ENCODE assay signal across 15 cellular contexts in genomic region chr22:49192180-49192856, GRCh38.
DNase-seq lines count a peak whose midpoint lies in the region; ATAC-seq, FAIRE-seq and TF ChIP-seq lines count a peak whose summit lies in the region.
"Had no signal": no experiment of that assay in that cellular context is flagged by ENCODE, and none has a peak within 500 bp of the region (broad histone marks: within the 10 kb centered on the region; RNA-seq: fewer than 3 reads in every experiment).

No MANE protein-coding gene starts in this region.

- H2BK15ac ChIP-seq in neuronal stem cell (ENCODE audit: low read length): no peak overlapping the region

- H3K27ac ChIP-seq in neuronal stem cell (replicated peaks; ENCODE audit: low read length) (no peak overlapping the region), small intestine (ENCODE audit: low read depth in 1 of 2, low read length in 1 of 2) (no peak overlapping the region)
- H3K27ac ChIP-seq: SK-N-MC had no signal

- DNase-seq in COLO668 (lab: John Stamatoyannopoulos, UW; ENCODE audit: unreplicated experiment): peak; percentile 27
- DNase-seq in NCI-H2171 treated with DMSO at 0.1 percent for 48 hours (lab: John Stamatoyannopoulos, UW): peak; percentile 91
- DNase-seq in chondrocyte (ENCODE audit: low spot score): peak; percentile 79
- DNase-seq in neuronal stem cell (ENCODE audit: low spot score): no peak
- DNase-seq in activated naive CD4-positive, alpha-beta T cell treated with anti-CD3 and anti-CD28 coated beads, Interleukin-2, amount 50 U/mL, for 72 hours (ENCODE audit: low spot score in 2 of 2): no peak
- no peak for DNase-seq in small intestine
- DNase-seq in activated T-helper 2 cell treated with anti-CD3 and anti-CD28 coated beads, Interferon-gamma antibody, Interleukin-2, Interleukin-4, amounts not matched to agents 10 μg/mL and 5 μg/mL and 100 μg/mL, durations not matched to agents 14 hours and 24 hours and 36 hours (ENCODE audit: low spot score): no peak
- DNase-seq: ACHN; BE2C; CD4-positive, alpha-beta memory T cell; NCI-H1048; NCI-H1694; NCI-H446 had no signal

- no peak overlapping the region for H3K9ac ChIP-seq in neuronal stem cell (ENCODE audit: low read depth, low read length, poor library complexity)

- H3K36me3 Mint-ChIP-seq in chondrocyte (ENCODE audit: low read depth): no peaks in the 10 kb centered on the region
- peaks cover 0 to 5% of the 10 kb centered on the region in 2 donors for H3K36me3 Mint-ChIP-seq in activated naive CD4-positive, alpha-beta T cell treated with anti-CD3 and anti-CD28 coated beads, Interleukin-2, amount 50 U/mL, for 72 hours
- H3K36me3 Mint-ChIP-seq in activated T-helper 2 cell treated with anti-CD3 and anti-CD28 coated beads, Interferon-gamma antibody, Interleukin-2, Interleukin-4, amounts not matched to agents 10 μg/mL and 5 μg/mL and 100 μg/mL, durations not matched to agents 14 hours and 24 hours and 36 hours (ENCODE audit: low read depth): no peaks in the 10 kb centered on the region
- H3K36me3 Mint-ChIP-seq: CD4-positive, alpha-beta memory T cell had no signal

- no peak for FAIRE-seq in small intestine (lab: Jason Lieb, UNC)
- FAIRE-seq: GM19239 had no signal

- intact Hi-C loops in activated T-helper 2 cell treated with anti-CD3 and anti-CD28 coated beads, Interferon-gamma antibody, Interleukin-2, Interleukin-4, amounts not matched to agents 10 μg/mL and 5 μg/mL and 100 μg/mL, durations not matched to agents 14 hours and 24 hours and 36 hours (cut with micrococcal nuclease): no loop called here

- no peak for TF ChIP-seq CTCF in chondrocyte (IDR thresholded peaks at IDR 0.05)

- H2AK5ac ChIP-seq in neuronal stem cell (ENCODE audit: low read depth, low read length): no peak overlapping the region

- H3K4me1 ChIP-seq in neuronal stem cell (ENCODE audit: control insufficient read depth in 2 of 2, insufficient read depth in 1 of 2, low read depth in 1 of 2, low read length in 2 of 2): peaks cover 0 to 4% of the 10 kb centered on the region in 2 donors
- H3K4me1 ChIP-seq in small intestine (ENCODE audit: control insufficient read depth in 2 of 2, insufficient read depth in 1 of 2, low read depth in 1 of 2, low read length in 1 of 2): no peaks in the 10 kb centered on the region
- H3K4me1 ChIP-seq: BE2C had no signal

- no peak overlapping the region for H2BK120ac ChIP-seq in neuronal stem cell (ENCODE audit: low read depth, low read length)

- H4K91ac ChIP-seq in neuronal stem cell (ENCODE audit: low read depth, low read length, poor library complexity): no peak overlapping the region

- no peak overlapping the region for H3K4ac ChIP-seq in neuronal stem cell (ENCODE audit: low read length)

- no peak overlapping the region for H3K23ac ChIP-seq in neuronal stem cell (ENCODE audit: low read depth, low read length, poor library complexity)

- no peak overlapping the region for H4K8ac ChIP-seq in neuronal stem cell (ENCODE audit: low read depth, low read length)

- H3K27me3 ChIP-seq in neuronal stem cell (ENCODE audit: control insufficient read depth in 3 of 3, insufficient read depth in 3 of 3, low read depth in 1 of 3, low read length in 3 of 3) (peaks cover 0 to 5% (median 0%) of the 10 kb centered on the region in 3 experiments), small intestine (ENCODE audit: control insufficient read depth in 2 of 2, insufficient read depth in 2 of 2, low read length in 2 of 2) (peaks cover 0 to 2% of the 10 kb centered on the region in 2 donors)
- H3K27me3 ChIP-seq: BE2C had no signal

- no peak overlapping the region for H3K14ac ChIP-seq in neuronal stem cell (ENCODE audit: low read length)

- H3K27me3 Mint-ChIP-seq in chondrocyte (ENCODE audit: low read depth): no peaks in the 10 kb centered on the region
- H3K27me3 Mint-ChIP-seq in activated T-helper 2 cell treated with anti-CD3 and anti-CD28 coated beads, Interferon-gamma antibody, Interleukin-2, Interleukin-4, amounts not matched to agents 10 μg/mL and 5 μg/mL and 100 μg/mL, durations not matched to agents 14 hours and 24 hours and 36 hours (ENCODE audit: low read depth): no peaks in the 10 kb centered on the region

- no peak for ATAC-seq in activated naive CD4-positive, alpha-beta T cell treated with anti-CD3 and anti-CD28 coated beads, Interleukin-2, amount 50 U/mL, for 72 hours

- H3K36me3 ChIP-seq in neuronal stem cell (replicated peaks in 1 of 2; ENCODE audit: control insufficient read depth in 2 of 2, insufficient read depth in 2 of 2, low read length in 2 of 2) (no peaks in the 10 kb centered on the region), small intestine (ENCODE audit: control insufficient read depth in 2 of 2, insufficient read depth in 2 of 2, low read length in 2 of 2) (no peaks in the 10 kb centered on the region)
- H3K36me3 ChIP-seq: BE2C had no signal

- peaks cover 4% of the 10 kb centered on the region for H3K79me1 ChIP-seq in neuronal stem cell (ENCODE audit: low read depth, low read length)

- H3K4me1 Mint-ChIP-seq in chondrocyte (ENCODE audit: low read depth): no peaks in the 10 kb centered on the region
- H3K4me1 Mint-ChIP-seq in activated T-helper 2 cell treated with anti-CD3 and anti-CD28 coated beads, Interferon-gamma antibody, Interleukin-2, Interleukin-4, amounts not matched to agents 10 μg/mL and 5 μg/mL and 100 μg/mL, durations not matched to agents 14 hours and 24 hours and 36 hours (ENCODE audit: low read depth): no peaks in the 10 kb centered on the region
- H3K4me1 Mint-ChIP-seq: CD4-positive, alpha-beta memory T cell had no signal

- H3K9me3 ChIP-seq in neuronal stem cell (replicated peaks in 1 of 2; ENCODE audit: control insufficient read depth in 2 of 2, insufficient read depth in 1 of 2, low read depth in 1 of 2, low read length in 2 of 2) (no peaks in the 10 kb centered on the region), small intestine (ENCODE audit: control insufficient read depth, low read depth) (no peaks in the 10 kb centered on the region)
- H3K9me3 ChIP-seq: BE2C had no signal

- H3K9me3 Mint-ChIP-seq in chondrocyte (ENCODE audit: low read depth): peaks cover 21% of the 10 kb centered on the region
- H3K9me3 Mint-ChIP-seq in activated naive CD4-positive, alpha-beta T cell treated with anti-CD3 and anti-CD28 coated beads, Interleukin-2, amount 50 U/mL, for 72 hours: peaks cover 0 to 8% of the 10 kb centered on the region in 2 donors
- H3K9me3 Mint-ChIP-seq in activated T-helper 2 cell treated with anti-CD3 and anti-CD28 coated beads, Interferon-gamma antibody, Interleukin-2, Interleukin-4, amounts not matched to agents 10 μg/mL and 5 μg/mL and 100 μg/mL, durations not matched to agents 14 hours and 24 hours and 36 hours: no peaks in the 10 kb centered on the region

- no peak overlapping the region for H3K4me2 ChIP-seq in neuronal stem cell (ENCODE audit: insufficient read depth, low read length, poor library complexity, severe bottlenecking)

- no CpG with 5 or more reads among the region's 25 CpGs for WGBS in neuronal stem cell (ENCODE audit: extremely low coverage in 2 of 2, insufficient read length in 2 of 2, insufficient replicate concordance in 1 of 2), 2 donors
- WGBS in small intestine, 3 donors: 37 to 49% (median 39%) methylated on average over 25 of the region's 25 CpGs

- peak overlapping the region; percentile 54 for H2BK5ac ChIP-seq in neuronal stem cell (ENCODE audit: low read length)

- H3K4me3 ChIP-seq in neuronal stem cell (ENCODE audit: low read length in 2 of 2) (peak overlapping the region in 1 of 2 donors; percentile 47), small intestine (ENCODE audit: low read depth in 1 of 2, low read length in 2 of 2) (no peak overlapping the region)
- H3K4me3 ChIP-seq: SK-N-MC had no signal

- no peak overlapping the region for H3K27ac Mint-ChIP-seq in chondrocyte (ENCODE audit: unreplicated experiment)
- H3K27ac Mint-ChIP-seq in activated naive CD4-positive, alpha-beta T cell treated with anti-CD3 and anti-CD28 coated beads, Interleukin-2, amount 50 U/mL, for 72 hours: no peak overlapping the region
- H3K27ac Mint-ChIP-seq in activated T-helper 2 cell treated with anti-CD3 and anti-CD28 coated beads, Interferon-gamma antibody, Interleukin-2, Interleukin-4, amounts not matched to agents 10 μg/mL and 5 μg/mL and 100 μg/mL, durations not matched to agents 14 hours and 24 hours and 36 hours: no peak overlapping the region
- H3K27ac Mint-ChIP-seq: CD4-positive, alpha-beta memory T cell had no signal

- H3K18ac ChIP-seq in neuronal stem cell (ENCODE audit: low read length): peak overlapping the region; percentile 51

- no peak overlapping the region for H2BK12ac ChIP-seq in neuronal stem cell (ENCODE audit: low read length)

- H2AFZ ChIP-seq in neuronal stem cell (ENCODE audit: low read length): no peak overlapping the region

- no peak overlapping the region for H3K4me3 Mint-ChIP-seq in chondrocyte (ENCODE audit: unreplicated experiment)
- no peak overlapping the region for H3K4me3 Mint-ChIP-seq in activated T-helper 2 cell treated with anti-CD3 and anti-CD28 coated beads, Interferon-gamma antibody, Interleukin-2, Interleukin-4, amounts not matched to agents 10 μg/mL and 5 μg/mL and 100 μg/mL, durations not matched to agents 14 hours and 24 hours and 36 hours (ENCODE audit: low read depth)
- H3K4me3 Mint-ChIP-seq: CD4-positive, alpha-beta memory T cell had no signal

Comparison
In these comparisons a context has a peak if more than half of its experiments do, and no peak if none do; other contexts are left out.
1. DNase-seq: peak in COLO668 (single experiment), NCI-H2171 treated with DMSO at 0.1 percent for 48 hours (single experiment) and chondrocyte (single experiment); none in neuronal stem cell (single experiment), activated naive CD4-positive, alpha-beta T cell treated with anti-CD3 and anti-CD28 coated beads, Interleukin-2, amount 50 U/mL, for 72 hours (0 of 2), small intestine (single experiment) and activated T-helper 2 cell treated with anti-CD3 and anti-CD28 coated beads, Interferon-gamma antibody, Interleukin-2, Interleukin-4, amounts not matched to agents 10 μg/mL and 5 μg/mL and 100 μg/mL, durations not matched to agents 14 hours and 24 hours and 36 hours (single experiment).